28 cellular contexts compared by ENCODE assay signal in the genomic region with DNA sequence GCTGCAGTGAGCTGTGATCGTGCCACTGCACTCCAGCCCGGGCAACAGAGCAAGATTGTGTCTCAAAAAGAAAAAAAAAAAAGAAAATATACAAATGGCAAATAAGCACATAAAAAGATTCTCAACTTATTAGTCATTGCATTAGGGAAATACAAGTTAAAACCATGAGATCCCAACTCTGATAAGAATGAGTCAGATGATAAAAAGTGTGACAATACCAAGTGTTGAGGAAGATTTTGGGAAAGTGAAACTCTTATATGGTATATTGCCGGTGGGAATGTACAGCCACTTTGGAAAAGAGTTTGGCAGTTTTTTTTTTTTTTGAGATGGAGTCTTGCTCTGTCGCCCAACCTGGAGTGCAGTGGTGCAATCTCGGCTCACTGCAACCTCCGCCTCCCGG. TPM values are rescaled to one million over a fixed set of nuclear protein-coding genes. Genes with fewer than 3 reads are reported as not detected.
A peak's percentile ranks its signal among the peaks of the same experiment; 100 is the strongest.
DNase-seq lines count a peak whose midpoint lies in the region; ATAC-seq, FAIRE-seq and TF ChIP-seq lines count a peak whose summit lies in the region.
"Had no signal": no experiment of that assay in that cellular context is flagged by ENCODE, and none has a peak within 500 bp of the region (broad histone marks: within the 10 kb centered on the region; RNA-seq: fewer than 3 reads in every experiment).

No MANE protein-coding gene starts in this region.

- dilution Hi-C loops in IMR-90 (cut with HindIII; ENCODE audit: low sequenced_read_pairs, unreplicated experiment) = no loop called here

- POLR2A ChIA-PET in IMR-90 (lab: Charles Lee; ENCODE audit: unreplicated experiment) = no interaction called here

- H4K5ac ChIP-seq in IMR-90 (ENCODE audit: low read depth, low read length) = no peak overlapping the region

- H3K27ac ChIP-seq in IMR-90 (ENCODE audit: insufficient read depth, low read length) = no peak overlapping the region
- H3K27ac ChIP-seq: C4-2B, testis had no signal

- H3K27me3 ChIP-seq in IMR-90 (ENCODE audit: control insufficient read depth, insufficient read depth, low read length) = peaks cover 3% of the 10 kb centered on the region; the same call in 1 of the 2 replicates
- H3K27me3 ChIP-seq in adipocyte (replicated peaks; ENCODE audit: control insufficient read depth, insufficient read depth, low read length) = no peaks in the 10 kb centered on the region
- H3K27me3 ChIP-seq: testis had no signal

- no TSS peak for BruUV-seq in IMR-90 (replicated peaks; lab: Mats Ljungman, UMichigan)

- no peak overlapping the region for H2AFZ ChIP-seq in IMR-90 (replicated peaks; ENCODE audit: low read length, poor library complexity)

- no peak overlapping the region for H3K4ac ChIP-seq in IMR-90 (ENCODE audit: low read depth, low read length)

- no peaks in the 10 kb centered on the region for H3K36me3 ChIP-seq in IMR-90 (ENCODE audit: control insufficient read depth, insufficient read depth, low read length)
- no peaks in the 10 kb centered on the region for H3K36me3 ChIP-seq in adipocyte (ENCODE audit: control insufficient read depth, insufficient read depth, low read length, severe bottlenecking)

- H4K91ac ChIP-seq in IMR-90 (ENCODE audit: insufficient read depth, low read depth, low read length) = no peak overlapping the region

- ATAC-seq in IMR-90 (ENCODE audit: low read depth) (no peak), T-helper 17 cell (no peak)
- ATAC-seq in activated T-cell treated with anti-CD3 and anti-CD28 coated beads, Interleukin-2, amount 50 U/mL, for 4 hours = no peak
- ATAC-seq: activated CD4-positive, CD25-positive, alpha-beta regulatory T cell treated with anti-CD3 and anti-CD28 coated beads, Interleukin-2, amount 50 U/mL, for 24 hours; activated T-helper 17 cell treated with anti-CD3 and anti-CD28 coated beads, Interleukin-2, amount 50 U/mL, for 72 hours; natural killer cell; stimulated activated naive CD8-positive, alpha-beta T cell treated with anti-CD3 and anti-CD28 coated beads, Interleukin-15, Interleukin-2, amounts not matched to agents 100 U/mL and 50 U/mL, for 24 hours had no signal

- H3K4me1 Mint-ChIP-seq in activated T-cell treated with anti-CD3 and anti-CD28 coated beads, Interleukin-2, amount 50 U/mL, for 4 hours (ENCODE audit: low read depth) = no peaks in the 10 kb centered on the region
- H3K4me1 Mint-ChIP-seq in T-helper 17 cell = peaks cover 4% of the 10 kb centered on the region
- H3K4me1 Mint-ChIP-seq: activated T-helper 17 cell treated with anti-CD3 and anti-CD28 coated beads, Interleukin-2, amount 50 U/mL, for 72 hours; natural killer cell had no signal

- H3K4me3 ChIP-seq in IMR-90 (ENCODE audit: insufficient read depth, low read depth, low read length) (no peak overlapping the region), adipocyte (ENCODE audit: low read length) (no peak overlapping the region), fibroblast of villous mesenchyme (ENCODE audit: low read depth, low read length) (no peak overlapping the region)
- H3K4me3 ChIP-seq: testis had no signal

- H2BK5ac ChIP-seq in IMR-90 (ENCODE audit: low read depth, low read length, poor library complexity, severe bottlenecking) = no peak overlapping the region

- H2AK9ac ChIP-seq in IMR-90 (replicated peaks; ENCODE audit: low read depth, low read length, poor library complexity) = no peak overlapping the region

- DNase-seq in EH (ENCODE audit: low read depth) (peak; percentile 78), IMR-90 (peak; percentile 45), adipocyte (ENCODE audit: low read depth) (peak; percentile 6), fibroblast of villous mesenchyme (ENCODE audit: low read depth) (peak; percentile 46), GM13977 (ENCODE audit: low spot score) (no peak), T-helper 17 cell (no peak), GM19239 (ENCODE audit: insufficient read length, low spot score) (no peak)
- no peak for DNase-seq in activated T-cell treated with anti-CD3 and anti-CD28 coated beads, Interleukin-2, amount 50 U/mL, for 4 hours
- DNase-seq: activated CD4-positive, alpha-beta memory T cell treated with anti-CD3 and anti-CD28 coated beads for 36 hours; activated CD8-positive, alpha-beta memory T cell treated with anti-CD3 and anti-CD28 coated beads, Interleukin-2, amount 50 U/mL, for 4 hours; anterior cingulate cortex; Caco-2; caudate nucleus; dermis blood vessel endothelial cell; DND-41; head of caudate nucleus; kidney; natural killer cell; NCI-H1436 treated with DMSO at 0.1 percent for 48 hours; NCI-H510A treated with DMSO at 0.1 percent for 48 hours; stimulated activated naive CD8-positive, alpha-beta T cell treated with anti-CD3 and anti-CD28 coated beads, Interleukin-15, Interleukin-2, amounts not matched to agents 100 U/mL and 50 U/mL, for 24 hours; testis had no signal

- CTCF ChIA-PET in IMR-90 (lab: Yijun Ruan, JAX) = no interaction called here

- H3K9ac ChIP-seq in IMR-90 (ENCODE audit: low read depth, low read length) (no peak overlapping the region), adipocyte (ENCODE audit: low read length) (no peak overlapping the region)

- H4K20me1 ChIP-seq in IMR-90 (ENCODE audit: insufficient read depth, low read length) = no peaks in the 10 kb centered on the region

- no peaks in the 10 kb centered on the region for H3K9me3 Mint-ChIP-seq in activated T-cell treated with anti-CD3 and anti-CD28 coated beads, Interleukin-2, amount 50 U/mL, for 4 hours
- H3K9me3 Mint-ChIP-seq: activated CD4-positive, alpha-beta memory T cell treated with anti-CD3 and anti-CD28 coated beads for 36 hours; activated naive CD4-positive, alpha-beta T cell treated with anti-CD3 and anti-CD28 coated beads, Interleukin-2, amount 50 U/mL, for 24 hours; activated T-helper 17 cell treated with anti-CD3 and anti-CD28 coated beads, Interleukin-2, amount 50 U/mL, for 72 hours; natural killer cell had no signal

- H3K27ac Mint-ChIP-seq in T-helper 17 cell = no peak overlapping the region
- H3K27ac Mint-ChIP-seq: activated CD4-positive, alpha-beta memory T cell treated with anti-CD3 and anti-CD28 coated beads for 36 hours; activated naive CD4-positive, alpha-beta T cell treated with anti-CD3 and anti-CD28 coated beads, Interleukin-2, amount 50 U/mL, for 24 hours; activated T-helper 17 cell treated with anti-CD3 and anti-CD28 coated beads, Interleukin-2, amount 50 U/mL, for 72 hours; natural killer cell had no signal

- H3K9me3 ChIP-seq in IMR-90 (ENCODE audit: control insufficient read depth, insufficient read depth, low read length) (peaks cover 2% of the 10 kb centered on the region; the same call in 1 of the 2 replicates), adipocyte (ENCODE audit: control insufficient read depth, low read length) (peaks cover 11% of the 10 kb centered on the region), T-helper 17 cell (ENCODE audit: control insufficient read depth, low read length, poor library complexity, severe bottlenecking) (no peaks in the 10 kb centered on the region)
- H3K9me3 ChIP-seq: testis had no signal

- H3K56ac ChIP-seq in IMR-90 (ENCODE audit: extremely low read depth, insufficient read depth, low read length) = no peak overlapping the region

- no peak overlapping the region for H2BK20ac ChIP-seq in IMR-90 (ENCODE audit: low read depth, low read length)

- H3K4me2 ChIP-seq in IMR-90 (ENCODE audit: low read depth, low read length) = no peak overlapping the region

- H3K9me1 ChIP-seq in IMR-90 (ENCODE audit: insufficient read depth, low read length) = no peaks in the 10 kb centered on the region

- H4K8ac ChIP-seq in IMR-90 (ENCODE audit: low read depth in 2 of 2, low read length in 2 of 2) = no peak overlapping the region

- in situ Hi-C loops in IMR-90 (cut with MboI; ENCODE audit: low sequenced_read_pairs) = no loop called here
- in situ Hi-C loops in GM13977 (cut with MboI; ENCODE audit: low pct_unique_long_range_greater_than_20kb, low sequenced_read_pairs, unreplicated experiment) = no loop called here

- no peak overlapping the region for H3K4me3 Mint-ChIP-seq in activated T-cell treated with anti-CD3 and anti-CD28 coated beads, Interleukin-2, amount 50 U/mL, for 4 hours
- no peak overlapping the region for H3K4me3 Mint-ChIP-seq in T-helper 17 cell
- H3K4me3 Mint-ChIP-seq: activated CD4-positive, alpha-beta memory T cell treated with anti-CD3 and anti-CD28 coated beads for 36 hours; activated naive CD4-positive, alpha-beta T cell treated with anti-CD3 and anti-CD28 coated beads, Interleukin-2, amount 50 U/mL, for 24 hours; activated T-helper 17 cell treated with anti-CD3 and anti-CD28 coated beads, Interleukin-2, amount 50 U/mL, for 72 hours; natural killer cell had no signal

- intact Hi-C loops in IMR-90 (cut with micrococcal nuclease) = no loop called here

- no peak overlapping the region for H2AK5ac ChIP-seq in IMR-90 (ENCODE audit: low read depth, low read length)

- no peak overlapping the region for H2BK120ac ChIP-seq in IMR-90 (ENCODE audit: low read depth, low read length)

- H3K4me1 ChIP-seq in IMR-90 (ENCODE audit: control insufficient read depth, insufficient read depth, low read length) = no peaks in the 10 kb centered on the region
- peaks cover 19% of the 10 kb centered on the region for H3K4me1 ChIP-seq in adipocyte (ENCODE audit: control insufficient read depth, insufficient read depth, low read length)
- H3K4me1 ChIP-seq: testis had no signal

- FAIRE-seq in GM19239 (lab: Jason Lieb, UNC) = no peak
- FAIRE-seq: kidney, TTC549 had no signal

- no peaks in the 10 kb centered on the region for H3K36me3 Mint-ChIP-seq in activated T-cell treated with anti-CD3 and anti-CD28 coated beads, Interleukin-2, amount 50 U/mL, for 4 hours (ENCODE audit: insufficient read depth)
- no peaks in the 10 kb centered on the region for H3K36me3 Mint-ChIP-seq in T-helper 17 cell (ENCODE audit: low read depth)
- H3K36me3 Mint-ChIP-seq: activated CD4-positive, alpha-beta memory T cell treated with anti-CD3 and anti-CD28 coated beads for 36 hours; activated naive CD4-positive, alpha-beta T cell treated with anti-CD3 and anti-CD28 coated beads, Interleukin-2, amount 50 U/mL, for 24 hours; natural killer cell had no signal

- TF ChIP-seq POLR2A in IMR-90 (IDR thresholded peaks at IDR 0.05; ENCODE audit: low read depth, low read length) = no peak

- H2BK15ac ChIP-seq in IMR-90 (ENCODE audit: low read depth, low read length) = no peak overlapping the region

- peaks cover 12% of the 10 kb centered on the region for H3K27me3 Mint-ChIP-seq in activated T-cell treated with anti-CD3 and anti-CD28 coated beads, Interleukin-2, amount 50 U/mL, for 4 hours (ENCODE audit: low read depth)
- peaks cover 23% of the 10 kb centered on the region for H3K27me3 Mint-ChIP-seq in T-helper 17 cell

- H3K14ac ChIP-seq in IMR-90 (replicated peaks; ENCODE audit: low read depth, low read length) = no peak overlapping the region

- no peak for TF ChIP-seq CTCF in IMR-90 (conservative IDR thresholded peaks at IDR 0.05; ENCODE audit: low read depth, low read length)
- no peak for TF ChIP-seq CTCF in fibroblast of villous mesenchyme (IDR thresholded peaks at IDR 0.05; ENCODE audit: insufficient read depth, low read depth, low read length)
- no peak for TF ChIP-seq CTCF in GM13977 (IDR thresholded peaks at IDR 0.05; ENCODE audit: extremely low read depth, insufficient read depth, missing control alignments)

- WGBS in IMR-90 (ENCODE audit: extremely low coverage in 2 of 2, insufficient read length in 1 of 2), 2 experiments = no CpG with 5 or more reads among the region's 7 CpGs

- H3K23ac ChIP-seq in IMR-90 (ENCODE audit: low read depth, low read length) = no peak overlapping the region

- no peak overlapping the region for H3K18ac ChIP-seq in IMR-90 (ENCODE audit: low read depth, low read length)

- TF ChIP-seq RAD21 in IMR-90 (IDR thresholded peaks at IDR 0.05; ENCODE audit: low read length) = no peak

- no peaks in the 10 kb centered on the region for H3K79me1 ChIP-seq in IMR-90 (ENCODE audit: low read depth in 1 of 2, low read length in 2 of 2)

RNA-seq across cellular contexts. Expression of a gene that starts 7.6 kb away (rescaled TPM):
- total RNA-seq in IMR-90 (2012; rRNA removed) (3.9 and 5.0 TPM in 2 replicates), fibroblast of villous mesenchyme (8.2 and 11.3 TPM in 2 replicates), T-helper 17 cell (1 to 10 TPM; 5.6 to 7.1 TPM)
- polyA plus RNA-seq in IMR-90 (2012; rRNA removed) = 11.0 and 11.8 TPM in 2 replicates
- 5.9 and 7.5 TPM in 2 replicates for polyA plus RNA-seq in IMR-90 (2012; cell fraction: cytosol; rRNA removed)
- polyA plus RNA-seq in IMR-90 (2012; cell fraction: nucleus; rRNA removed; ENCODE audit: low replicate concordance) = 81.2 and 98.0 TPM in 2 replicates
- total RNA-seq in activated T-cell treated with anti-CD3 and anti-CD28 coated beads, Interleukin-2, amount 50 U/mL, for 4 hours = 10 to 100 TPM in 2 of 3 donors, 1 to 10 TPM in 1; 8.0 to 10.9 (median 10.6) TPM

RNA-seq across cellular contexts. Expression of a gene that starts 10.3 kb away (rescaled TPM):
- total RNA-seq in IMR-90 (2012; rRNA removed) = 0.18 and 0.28 TPM in 2 replicates
- polyA plus RNA-seq in IMR-90 (2012; rRNA removed) = 0.10 TPM in 2 replicates
- 0.10 and 0.12 TPM in 2 replicates for polyA plus RNA-seq in IMR-90 (2012; cell fraction: cytosol; rRNA removed)
- 0.28 and 0.36 TPM in 2 replicates for polyA plus RNA-seq in IMR-90 (2012; cell fraction: nucleus; rRNA removed; ENCODE audit: low replicate concordance)
- under 0.01 TPM in 2 replicates for total RNA-seq in fibroblast of villous mesenchyme
- total RNA-seq in activated T-cell treated with anti-CD3 and anti-CD28 coated beads, Interleukin-2, amount 50 U/mL, for 4 hours = under 1 TPM; 0.28 to 0.38 (median 0.37) TPM
- under 1 TPM; 0.37 to 0.39 TPM for total RNA-seq in T-helper 17 cell
- total RNA-seq: activated CD4-positive, alpha-beta memory T cell treated with anti-CD3 and anti-CD28 coated beads for 36 hours; skeletal muscle tissue had no signal

RNA-seq across cellular contexts. Expression of a gene that starts 47.8 kb away (rescaled TPM):
- total RNA-seq in IMR-90 (2012; rRNA removed) (60.8 and 72.9 TPM in 2 replicates), fibroblast of villous mesenchyme (47.5 and 61.5 TPM in 2 replicates), T-helper 17 cell (10 to 100 TPM; 78.0 to 92.2 TPM)
- 73.2 and 75.2 TPM in 2 replicates for polyA plus RNA-seq in IMR-90 (2012; rRNA removed)
- polyA plus RNA-seq in IMR-90 (2012; cell fraction: cytosol; rRNA removed) = 66.3 and 72.6 TPM in 2 replicates
- polyA plus RNA-seq in IMR-90 (2012; cell fraction: nucleus; rRNA removed; ENCODE audit: low replicate concordance) = 122 and 232 TPM in 2 replicates
- 10 to 100 TPM; 83.9 to 98.7 (median 92.1) TPM for total RNA-seq in activated T-cell treated with anti-CD3 and anti-CD28 coated beads, Interleukin-2, amount 50 U/mL, for 4 hours

Comparison
In these comparisons a context has a peak if more than half of its experiments do, and no peak if none do; other contexts are left out.
1. DNase-seq: peak in EH (single experiment), IMR-90 (single experiment), adipocyte (single experiment) and fibroblast of villous mesenchyme (single experiment); none in GM13977 (single experiment), activated T-cell treated with anti-CD3 and anti-CD28 coated beads, Interleukin-2, amount 50 U/mL, for 4 hours (single experiment), T-helper 17 cell (0 of 3) and GM19239 (single experiment).